In genomic region chr16:4053663-4054479, GRCh38 we compare ENCODE assay signal across 8 cellular contexts.
DNase-seq lines count a peak whose midpoint lies in the region; ATAC-seq and TF ChIP-seq lines count a peak whose summit lies in the region.

No MANE protein-coding gene starts in this region.

- H3K79me1 ChIP-seq in neuronal stem cell (ENCODE audit: low read depth, low read length): peaks cover 1% of the 10 kb centered on the region

- H2BK120ac ChIP-seq in neuronal stem cell (ENCODE audit: low read depth, low read length): no peak overlapping the region

- no peaks in the 10 kb centered on the region for H3K27me3 ChIP-seq in body of pancreas
- H3K27me3 ChIP-seq in left lung: no peaks in the 10 kb centered on the region
- no peaks in the 10 kb centered on the region for H3K27me3 ChIP-seq in neuronal stem cell (ENCODE audit: control insufficient read depth in 3 of 3, insufficient read depth in 3 of 3, low read depth in 1 of 3, low read length in 3 of 3)

- intact Hi-C loops in body of pancreas (cut with DNase I): no loop called here
- intact Hi-C loops in left lung (cut with DNase I): no loop called here

- no peak overlapping the region for H2BK12ac ChIP-seq in neuronal stem cell (ENCODE audit: low read length)

- no peak overlapping the region for H4K91ac ChIP-seq in neuronal stem cell (ENCODE audit: low read depth, low read length, poor library complexity)

- no peak overlapping the region for H3K14ac ChIP-seq in neuronal stem cell (ENCODE audit: low read length)

- no peak overlapping the region for H3K9ac ChIP-seq in neuronal stem cell (ENCODE audit: low read depth, low read length, poor library complexity)

- no peak overlapping the region for H3K18ac ChIP-seq in neuronal stem cell (ENCODE audit: low read length)

- H3K4me2 ChIP-seq in neuronal stem cell (ENCODE audit: insufficient read depth, low read length, poor library complexity, severe bottlenecking): no peak overlapping the region

- no peaks in the 10 kb centered on the region for H3K36me3 ChIP-seq in body of pancreas (replicated peaks in 1 of 2; ENCODE audit: insufficient read depth in 1 of 2, low read depth in 2 of 2)
- no peaks in the 10 kb centered on the region for H3K36me3 ChIP-seq in left lung
- no peaks in the 10 kb centered on the region for H3K36me3 ChIP-seq in neuronal stem cell (replicated peaks in 1 of 2; ENCODE audit: control insufficient read depth in 2 of 2, insufficient read depth in 2 of 2, low read length in 2 of 2)

- no peaks in the 10 kb centered on the region for H3K9me3 ChIP-seq in body of pancreas
- H3K9me3 ChIP-seq in left lung: no peaks in the 10 kb centered on the region
- H3K9me3 ChIP-seq in neuronal stem cell (replicated peaks in 1 of 2; ENCODE audit: control insufficient read depth in 2 of 2, insufficient read depth in 1 of 2, low read depth in 1 of 2, low read length in 2 of 2): no peaks in the 10 kb centered on the region

- H3K27ac ChIP-seq in body of pancreas (peak overlapping the region; percentile 18 to 75 (median 72)), left lung (peak overlapping the region; percentile 73 to 87), neuronal stem cell (replicated peaks; ENCODE audit: low read length) (no peak overlapping the region)

- no peak overlapping the region for H2AK5ac ChIP-seq in neuronal stem cell (ENCODE audit: low read depth, low read length)

- no peak overlapping the region for H2AFZ ChIP-seq in neuronal stem cell (ENCODE audit: low read length)

- no peak overlapping the region for H3K23ac ChIP-seq in neuronal stem cell (ENCODE audit: low read depth, low read length, poor library complexity)

- TF ChIP-seq CTCF in AG09309 (IDR thresholded peaks at IDR 0.05; ENCODE audit: control insufficient read depth, insufficient read depth, low read depth, low read length, missing control alignments) (no peak), body of pancreas (IDR thresholded peaks at IDR 0.05) (no peak), left lung (IDR thresholded peaks at IDR 0.05) (no peak)

- no peak overlapping the region for H2BK5ac ChIP-seq in neuronal stem cell (ENCODE audit: low read length)

- H3K4ac ChIP-seq in neuronal stem cell (ENCODE audit: low read length): no peak overlapping the region

- H3K4me3 ChIP-seq in AG09309 (ENCODE audit: control insufficient read depth, low read depth, low read length) (peak overlapping the region; percentile 18), body of pancreas (no peak overlapping the region), left lung (peak overlapping the region in 1 of 2 donors; percentile 14), neuronal stem cell (ENCODE audit: low read length in 2 of 2) (no peak overlapping the region)

- peaks cover 23% of the 10 kb centered on the region for H3K4me1 ChIP-seq in body of pancreas
- H3K4me1 ChIP-seq in left lung: peaks cover 11 to 31% of the 10 kb centered on the region in 2 donors
- H3K4me1 ChIP-seq in neuronal stem cell (ENCODE audit: control insufficient read depth in 2 of 2, insufficient read depth in 1 of 2, low read depth in 1 of 2, low read length in 2 of 2): peaks cover 0 to 12% of the 10 kb centered on the region in 2 donors

- H2BK15ac ChIP-seq in neuronal stem cell (ENCODE audit: low read length): no peak overlapping the region

- H4K8ac ChIP-seq in neuronal stem cell (ENCODE audit: low read depth, low read length): no peak overlapping the region

- no peak for TF ChIP-seq POLR2A in body of pancreas (IDR thresholded peaks at IDR 0.05)

- 28 to 42% methylated on average over 22 of the region's 22 CpGs for WGBS in body of pancreas, 2 donors
- no CpG with 5 or more reads among the region's 22 CpGs for WGBS in neuronal stem cell (ENCODE audit: extremely low coverage in 2 of 2, insufficient read length in 2 of 2, insufficient replicate concordance in 1 of 2), 2 donors

- ATAC-seq in body of pancreas: peak; percentile 80
- peak; percentile 68 for ATAC-seq in left lung
- no peak for ATAC-seq in HG03442 (IDR thresholded peaks at IDR 0.05; ENCODE audit: unreplicated experiment)
- ATAC-seq in GM18858 (IDR thresholded peaks at IDR 0.05; ENCODE audit: unreplicated experiment): no peak

- DNase-seq in AG09309 (ENCODE audit: low read depth) (peak; percentile 90), NCI-H1105 treated with DMSO at 0.1 percent for 48 hours (lab: John Stamatoyannopoulos, UW) (peak; percentile 54), body of pancreas (peak; percentile 70 to 83 (median 77)), left lung (peak in 1 of 2 donors; percentile 42), neuronal stem cell (ENCODE audit: low spot score) (no peak), medulla oblongata (ENCODE audit: extremely low spot score) (no peak)

Comparison
In these comparisons a context has a peak if more than half of its experiments do, and no peak if none do; other contexts are left out.
1. DNase-seq: peak in AG09309 (single experiment), NCI-H1105 treated with DMSO at 0.1 percent for 48 hours (single experiment) and body of pancreas (4 of 4); none in neuronal stem cell (single experiment) and medulla oblongata (single experiment).
2. ATAC-seq: peak in body of pancreas (single experiment) and left lung (single experiment); none in HG03442 (single experiment) and GM18858 (single experiment).